30 cellular contexts compared by ENCODE assay signal in the genomic region with DNA sequence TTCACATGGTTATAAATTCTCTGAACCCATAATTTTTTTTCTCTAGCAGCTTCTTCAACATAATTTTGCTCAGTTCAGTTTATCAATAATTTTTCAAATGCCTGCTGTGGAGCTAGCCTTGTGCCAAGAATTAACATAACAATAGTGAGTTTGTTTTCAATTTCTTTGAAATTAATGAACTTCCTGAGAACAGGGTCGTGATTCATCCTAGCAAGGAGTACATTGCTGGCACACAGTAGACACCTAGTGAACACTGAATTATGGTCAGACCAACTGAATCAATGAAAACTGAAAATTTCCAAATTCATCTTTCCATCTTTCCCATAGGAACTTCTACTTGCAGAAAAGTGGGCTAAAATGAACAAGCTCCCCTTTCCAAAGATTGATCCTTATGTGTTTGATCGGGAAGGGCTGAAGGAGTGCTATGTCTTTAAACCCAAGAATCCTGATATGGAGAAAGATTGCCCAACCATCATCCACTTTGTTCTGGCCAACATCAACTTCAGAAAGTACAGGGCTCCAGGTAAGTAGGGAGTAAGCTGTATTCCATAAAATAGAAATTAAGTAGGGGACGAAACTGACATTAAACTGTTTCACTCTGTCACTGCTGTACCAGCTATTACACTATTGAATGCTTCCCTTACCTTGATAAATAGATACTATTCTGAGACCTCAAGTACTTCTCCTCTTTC.
DNase-seq lines count a peak whose midpoint lies in the region; ATAC-seq, FAIRE-seq and TF ChIP-seq lines count a peak whose summit lies in the region.
"Had no signal": no experiment of that assay in that cellular context is flagged by ENCODE, and none has a peak within 500 bp of the region (broad histone marks: within the 10 kb centered on the region; RNA-seq: fewer than 3 reads in every experiment).

No MANE protein-coding gene starts in this region.

- H3K9ac ChIP-seq in Loucy (ENCODE audit: low read depth, low read length, poor library complexity, severe bottlenecking) (no peak overlapping the region), keratinocyte (ENCODE audit: control insufficient read depth, extremely low read depth, insufficient read depth, low read length) (no peak overlapping the region)
- H3K9ac ChIP-seq: KMS-11 had no signal

- H3K4me1 ChIP-seq in A673 (ENCODE audit: insufficient read depth, low read length, poor library complexity, severe bottlenecking): peaks cover 38% of the 10 kb centered on the region
- H3K4me1 ChIP-seq in Loucy (ENCODE audit: insufficient read depth, low read length, poor library complexity, severe bottlenecking): no peaks in the 10 kb centered on the region
- H3K4me1 ChIP-seq in keratinocyte (ENCODE audit: control insufficient read depth, extremely low read depth, insufficient read depth, low read length): peaks cover 3% of the 10 kb centered on the region
- H3K4me1 ChIP-seq: lower lobe of right lung, uterus had no signal

- no peaks in the 10 kb centered on the region for H3K9me1 ChIP-seq in keratinocyte (ENCODE audit: control insufficient read depth, extremely low read depth, insufficient read depth, low read length)

- H3K79me2 ChIP-seq in Loucy (ENCODE audit: insufficient read depth, low read length) (no peaks in the 10 kb centered on the region), keratinocyte (ENCODE audit: control insufficient read depth, insufficient read depth, low read length) (no peaks in the 10 kb centered on the region)

- no TSS peak for BruUV-seq in A673 (replicated peaks; lab: Mats Ljungman, UMichigan)

- H3K27ac ChIP-seq in A673 (ENCODE audit: low read depth, low read length, poor library complexity, severe bottlenecking) (no peak overlapping the region), keratinocyte (ENCODE audit: control insufficient read depth, insufficient read depth, low read length) (no peak overlapping the region)
- H3K27ac ChIP-seq: cardiac muscle cell, heart right ventricle, KMS-11, lower lobe of right lung, skin epidermis, thoracic aorta, uterus had no signal

- intact Hi-C loops in A673 (cut with micrococcal nuclease; ENCODE audit: unreplicated experiment): loop anchor here (5.0 kb wide), 1 partner anchor 135 kb away; no protein-coding TSS in a partner anchor

- H3K4me3 ChIP-seq in A673 (ENCODE audit: low read depth, low read length, poor library complexity, severe bottlenecking) (no peak overlapping the region), Loucy (ENCODE audit: low read length, poor library complexity, severe bottlenecking) (no peak overlapping the region), bronchial epithelial cell (ENCODE audit: low read depth, low read length) (no peak overlapping the region), keratinocyte (ENCODE audit: control insufficient read depth in 2 of 3, extremely low read depth in 1 of 3, insufficient read depth in 2 of 3, low read depth in 1 of 3, low read length in 3 of 3) (no peak overlapping the region)
- H3K4me3 ChIP-seq: cardiac muscle cell, heart right ventricle, lower lobe of right lung, skin epidermis, thoracic aorta, uterus had no signal

- H3K9me3 ChIP-seq in A673 (ENCODE audit: low read depth, low read length, poor library complexity, severe bottlenecking) (no peaks in the 10 kb centered on the region), Loucy (ENCODE audit: insufficient read depth, low read depth, low read length) (no peaks in the 10 kb centered on the region), keratinocyte (ENCODE audit: control insufficient read depth, low read depth, low read length) (no peaks in the 10 kb centered on the region)
- H3K9me3 ChIP-seq: heart right ventricle, lower lobe of right lung, thoracic aorta, uterus had no signal

- H4K20me1 ChIP-seq in Loucy (ENCODE audit: insufficient read depth, low read length, poor library complexity, severe bottlenecking): no peaks in the 10 kb centered on the region
- no peaks in the 10 kb centered on the region for H4K20me1 ChIP-seq in keratinocyte (ENCODE audit: control insufficient read depth, extremely low read depth, insufficient read depth, low read length)

- TF ChIP-seq CTCF in A673 (conservative IDR thresholded peaks at IDR 0.05; ENCODE audit: low read depth, low read length) (no peak), Loucy (conservative IDR thresholded peaks at IDR 0.05; ENCODE audit: low read length) (no peak), bronchial epithelial cell (IDR thresholded peaks at IDR 0.05; ENCODE audit: insufficient read depth, low read length, severe bottlenecking) (no peak), keratinocyte (optimal IDR thresholded peaks at IDR 0.05 in 1 of 3, IDR thresholded peaks at IDR 0.05 in 1 of 3, conservative IDR thresholded peaks at IDR 0.05 in 1 of 3; ENCODE audit: extremely low read depth in 1 of 3, insufficient read depth in 2 of 3, low read length in 3 of 3) (no peak)

- ATAC-seq in HG02759 (IDR thresholded peaks at IDR 0.05; ENCODE audit: unreplicated experiment) (no peak), left lobe of liver (no peak)
- ATAC-seq: activated T-cell treated with anti-CD3 and anti-CD28 coated beads, Interleukin-2, amount 50 U/mL, for 72 hours; heart right ventricle; lower lobe of right lung; natural killer cell treated with Interleukin-12 subunit alpha and Interleukin-12 subunit beta and Interleukin-15 and Interleukin-18, amount 100 ng/mL, for 72 hours had no signal

- dilution Hi-C loops in keratinocyte (cut with MboI; ENCODE audit: extremely low pct_ligation_motif_present, low sequenced_read_pairs): loop anchor here (25.0 kb wide), 1 partner anchor 365 kb away; no protein-coding TSS in a partner anchor

- peak; percentile 18 for DNase-seq in A673 (ENCODE audit: low spot score)
- DNase-seq in bronchial epithelial cell (ENCODE audit: low read depth): peak; percentile 48
- DNase-seq in keratinocyte (ENCODE audit: low read depth, low spot score): no peak
- DNase-seq in NCI-H187 treated with DMSO at 0.1 percent for 48 hours (lab: John Stamatoyannopoulos, UW): no peak
- no peak for DNase-seq in left lobe of liver (ENCODE audit: low spot score)
- no peak for DNase-seq in NCI-H69 (lab: John Stamatoyannopoulos, UW)
- DNase-seq: 8988T; activated CD4-positive, alpha-beta T cell treated with anti-CD3 and anti-CD28 coated beads, Interleukin-2, amount 50 U/mL, for 48 hours; activated CD4-positive, CD25-positive, alpha-beta regulatory T cell treated with anti-CD3 and anti-CD28 coated beads, Interleukin-2, amount 50 U/mL, for 72 hours; activated T-cell treated with anti-CD3 and anti-CD28 coated beads, Interleukin-2, amount 50 U/mL, for 72 hours; effector memory CD4-positive, alpha-beta T cell; erythroblast; heart right ventricle; lower lobe of right lung; NCI-H2081; NCI-H345; retina; stimulated activated naive CD4-positive, alpha-beta T cell; uterus had no signal

- H3K36me3 ChIP-seq in A673 (ENCODE audit: insufficient read depth, low read length, poor library complexity, severe bottlenecking) (no peaks in the 10 kb centered on the region), Loucy (ENCODE audit: insufficient read depth, low read length) (no peaks in the 10 kb centered on the region), bronchial epithelial cell (ENCODE audit: control insufficient read depth, insufficient read depth, low read length) (no peaks in the 10 kb centered on the region), keratinocyte (ENCODE audit: control insufficient read depth in 2 of 2, extremely low read depth in 1 of 2, insufficient read depth in 2 of 2, low read length in 2 of 2) (no peaks in the 10 kb centered on the region)
- H3K36me3 ChIP-seq: cardiac muscle cell, heart right ventricle, lower lobe of right lung, thoracic aorta, uterus had no signal

- no peak overlapping the region for H3K4me2 ChIP-seq in Loucy (ENCODE audit: low read depth, low read length, poor library complexity, severe bottlenecking)
- no peak overlapping the region for H3K4me2 ChIP-seq in keratinocyte (ENCODE audit: control insufficient read depth, extremely low read depth, insufficient read depth, low read depth, low read length)
- H3K4me2 ChIP-seq: KMS-11 had no signal

- H3K27me3 ChIP-seq in A673 (replicated peaks; ENCODE audit: insufficient read depth, low read depth, low read length, poor library complexity) (no peaks in the 10 kb centered on the region), Loucy (ENCODE audit: insufficient read depth, low read length, poor library complexity, severe bottlenecking) (no peaks in the 10 kb centered on the region), bronchial epithelial cell (ENCODE audit: control insufficient read depth, insufficient read depth, low read length) (no peaks in the 10 kb centered on the region), keratinocyte (ENCODE audit: control insufficient read depth, extremely low read depth, insufficient read depth, low read length) (no peaks in the 10 kb centered on the region)
- H3K27me3 ChIP-seq: cardiac muscle cell, heart right ventricle, uterus had no signal

- H3F3A ChIP-seq in Loucy (ENCODE audit: low read depth): no peaks in the 10 kb centered on the region

- FAIRE-seq in bronchial epithelial cell (lab: Jason Lieb, UNC) (no peak), keratinocyte (lab: Jason Lieb, UNC) (peak; percentile 65)
- FAIRE-seq: colon, GM18507, GM19239, RCC 7860 had no signal

- CTCF ChIA-PET in A673 (lab: Charles Lee): no interaction called here

- H2AFZ ChIP-seq in Loucy (ENCODE audit: low read length): 0 out of 2 replicates have a peak overlapping the region, but pooled peaks have one; percentile 44
- peak overlapping the region; percentile 25 for H2AFZ ChIP-seq in keratinocyte (ENCODE audit: control insufficient read depth, low read length)

- H3K9me2 ChIP-seq in Loucy (replicated peaks; ENCODE audit: low read depth, low read length): no peaks in the 10 kb centered on the region

- POLR2A ChIA-PET in A673 (lab: Charles Lee; ENCODE audit: low non-redundant PET): no interaction called here

Comparison
In these comparisons a context has a peak if more than half of its experiments do, and no peak if none do; other contexts are left out.
1. DNase-seq: peak in A673 (single experiment) and bronchial epithelial cell (single experiment); none in keratinocyte (single experiment), NCI-H187 treated with DMSO at 0.1 percent for 48 hours (single experiment), left lobe of liver (single experiment) and NCI-H69 (single experiment).